ENCODE assay signal across 1 cellular context in the genomic region with DNA sequence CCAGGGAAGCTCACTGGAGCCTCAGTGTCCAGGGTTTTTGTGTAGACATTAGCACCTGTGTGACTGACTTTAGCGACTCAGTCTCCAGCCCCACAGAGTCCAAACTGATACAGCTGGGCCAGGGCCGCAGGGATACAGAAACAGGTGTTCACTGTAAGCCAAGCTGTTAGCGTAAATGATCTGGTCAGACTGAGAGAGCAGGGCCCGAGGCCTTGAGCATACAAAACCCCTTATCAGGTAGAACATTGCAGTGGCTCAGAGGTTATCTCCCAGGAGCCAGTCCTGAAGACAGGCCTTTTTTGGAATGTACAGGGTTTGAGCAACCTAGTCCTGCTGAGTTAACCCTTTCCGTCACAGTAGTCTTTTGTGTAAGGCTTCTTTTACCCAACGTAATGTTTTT.
A peak's percentile ranks its signal among the peaks of the same experiment; 100 is the strongest.
TF ChIP-seq lines count a peak whose summit lies in the region.

No MANE protein-coding gene starts in this region.

TF ChIP-seq in K562, 482 proteins besides CTCF, POLR2A, EP300 and RAD21 (continued from another document and continues in another):
- TF ChIP-seq, protein P1, sequence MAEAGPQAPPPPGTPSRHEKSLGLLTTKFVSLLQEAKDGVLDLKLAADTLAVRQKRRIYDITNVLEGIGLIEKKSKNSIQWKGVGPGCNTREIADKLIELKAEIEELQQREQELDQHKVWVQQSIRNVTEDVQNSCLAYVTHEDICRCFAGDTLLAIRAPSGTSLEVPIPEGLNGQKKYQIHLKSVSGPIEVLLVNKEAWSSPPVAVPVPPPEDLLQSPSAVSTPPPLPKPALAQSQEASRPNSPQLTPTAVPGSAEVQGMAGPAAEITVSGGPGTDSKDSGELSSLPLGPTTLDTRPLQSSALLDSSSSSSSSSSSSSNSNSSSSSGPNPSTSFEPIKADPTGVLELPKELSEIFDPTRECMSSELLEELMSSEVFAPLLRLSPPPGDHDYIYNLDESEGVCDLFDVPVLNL (CRISPR knock-in tag; IDR thresholded peaks at IDR 0.05; ENCODE audit: low read depth) = no peak
- TF ChIP-seq, protein P2, sequence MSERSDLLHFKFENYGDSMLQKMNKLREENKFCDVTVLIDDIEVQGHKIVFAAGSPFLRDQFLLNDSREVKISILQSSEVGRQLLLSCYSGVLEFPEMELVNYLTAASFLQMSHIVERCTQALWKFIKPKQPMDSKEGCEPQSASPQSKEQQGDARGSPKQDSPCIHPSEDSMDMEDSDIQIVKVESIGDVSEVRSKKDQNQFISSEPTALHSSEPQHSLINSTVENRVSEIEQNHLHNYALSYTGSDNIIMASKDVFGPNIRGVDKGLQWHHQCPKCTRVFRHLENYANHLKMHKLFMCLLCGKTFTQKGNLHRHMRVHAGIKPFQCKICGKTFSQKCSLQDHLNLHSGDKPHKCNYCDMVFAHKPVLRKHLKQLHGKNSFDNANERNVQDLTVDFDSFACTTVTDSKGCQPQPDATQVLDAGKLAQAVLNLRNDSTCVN (CRISPR knock-in tag; IDR thresholded peaks at IDR 0.05) = no peak
- TF ChIP-seq MTA2 (IDR thresholded peaks at IDR 0.05; ENCODE audit: low read depth) (peak; percentile 86), ERF (CRISPR knock-in tag; IDR thresholded peaks at IDR 0.05) (no peak), CBFA2T2 (conservative IDR thresholded peaks at IDR 0.05) (peak; percentile 94), SMARCC2 (IDR thresholded peaks at IDR 0.05; ENCODE audit: low read depth) (0 out of 2 replicates have a peak, but pooled peaks have one; percentile 32), ZNF77 (CRISPR knock-in tag; IDR thresholded peaks at IDR 0.05) (no peak), JUND (IDR thresholded peaks at IDR 0.05; ENCODE audit: borderline replicate concordance, low read depth, low read length) (no peak), JUND (tag; IDR thresholded peaks at IDR 0.05; ENCODE audit: borderline replicate concordance, low read depth, low read length) (no peak), NR4A1 (CRISPR knock-in tag; IDR thresholded peaks at IDR 0.05) (no peak), NR4A1 (tag; IDR thresholded peaks at IDR 0.05) (no peak), NRF1 (conservative IDR thresholded peaks at IDR 0.05 in 1 of 2, IDR thresholded peaks at IDR 0.05 in 1 of 2) (0 out of 4 replicates have a peak, but pooled peaks of 1 of the 2 experiments have one; percentile 21), FIP1L1 (IDR thresholded peaks at IDR 0.05; ENCODE audit: low read depth, low read length, poor library complexity, severe bottlenecking) (no peak), CTBP1 (IDR thresholded peaks at IDR 0.05; ENCODE audit: borderline replicate concordance) (peak; percentile 69; the same call in 1 of the 2 replicates), ZFPM2 (CRISPR knock-in tag; IDR thresholded peaks at IDR 0.05) (no peak), ZNF274 (IDR thresholded peaks at IDR 0.05; ENCODE audit: borderline replicate concordance, low read depth, low read length) (peak; percentile 50; the same call in 1 of the 2 replicates), ZNF766 (CRISPR knock-in tag; conservative IDR thresholded peaks at IDR 0.05) (peak; percentile 40; the same call in 1 of the 2 replicates), ZNF785 (CRISPR knock-in tag; IDR thresholded peaks at IDR 0.05) (no peak), FOXM1 (IDR thresholded peaks at IDR 0.05; ENCODE audit: low read depth) (peak; percentile 52; the same call in 1 of the 2 replicates), FOXM1 (CRISPR knock-in tag; IDR thresholded peaks at IDR 0.05; ENCODE audit: low read depth) (no peak), NBN (IDR thresholded peaks at IDR 0.05; ENCODE audit: low read depth) (0 out of 2 replicates have a peak, but pooled peaks have one; percentile 27), SAP30 (IDR thresholded peaks at IDR 0.05; ENCODE audit: borderline replicate concordance, insufficient read depth, low read depth, low read length, poor library complexity, severe bottlenecking) (no peak), PHB2 (IDR thresholded peaks at IDR 0.05; ENCODE audit: low read depth) (0 out of 2 replicates have a peak, but pooled peaks have one; percentile 36), MEF2A (IDR thresholded peaks at IDR 0.05; ENCODE audit: control insufficient read depth, low read depth, low read length) (no peak), ZNF316 (IDR thresholded peaks at IDR 0.05) (no peak), ATF7 (IDR thresholded peaks at IDR 0.05) (no peak), SETDB1 (IDR thresholded peaks at IDR 0.05; ENCODE audit: low read length) (no peak), TEAD1 (CRISPR knock-in tag; IDR thresholded peaks at IDR 0.05) (peak in 1 of 2 experiments; percentile 73; a peak in 1 of 4 replicates), ZBTB17 (CRISPR knock-in tag; IDR thresholded peaks at IDR 0.05) (no peak), RHOXF2B (CRISPR knock-in tag; conservative IDR thresholded peaks at IDR 0.05) (no peak), MCM7 (IDR thresholded peaks at IDR 0.05) (no peak), HNRNPLL (IDR thresholded peaks at IDR 0.05; ENCODE audit: low read depth, low read length, poor library complexity, severe bottlenecking) (peak; percentile 78), RBFOX2 (IDR thresholded peaks at IDR 0.05; ENCODE audit: low read depth, low read length) (no peak), NR2C1 (IDR thresholded peaks at IDR 0.05) (no peak), NR2C1 (tag; IDR thresholded peaks at IDR 0.05) (0 out of 2 replicates have a peak, but pooled peaks have one; percentile 29), ZNF184 (CRISPR knock-in tag; IDR thresholded peaks at IDR 0.05) (no peak), KLF16 (IDR thresholded peaks at IDR 0.05) (peak; percentile 80), FOXP1 (CRISPR knock-in tag; IDR thresholded peaks at IDR 0.05) (no peak), STAG1 (CRISPR knock-in tag; IDR thresholded peaks at IDR 0.05; ENCODE audit: borderline replicate concordance) (no peak), MYBL2 (IDR thresholded peaks at IDR 0.05; ENCODE audit: low read depth) (no peak), MYBL2 (CRISPR knock-in tag; IDR thresholded peaks at IDR 0.05; ENCODE audit: borderline replicate concordance) (no peak), HNRNPL (IDR thresholded peaks at IDR 0.05; ENCODE audit: low read depth, low read length) (no peak), CCNT2 (IDR thresholded peaks at IDR 0.05; ENCODE audit: borderline replicate concordance, extremely low read depth, insufficient read length, low read depth, low read length) (peak; percentile 82), HDAC3 (IDR thresholded peaks at IDR 0.05; ENCODE audit: borderline replicate concordance, partially characterized antibody) (peak; percentile 52), YBX1 (IDR thresholded peaks at IDR 0.05) (no peak), CXXC5 (CRISPR knock-in tag; IDR thresholded peaks at IDR 0.05) (no peak; the same call in 1 of the 2 replicates), ZNF707 (CRISPR knock-in tag; conservative IDR thresholded peaks at IDR 0.05) (no peak), TAL1 (IDR thresholded peaks at IDR 0.05) (peak; percentile 93), HLTF (IDR thresholded peaks at IDR 0.05) (no peak)
- TF ChIP-seq, protein P3, sequence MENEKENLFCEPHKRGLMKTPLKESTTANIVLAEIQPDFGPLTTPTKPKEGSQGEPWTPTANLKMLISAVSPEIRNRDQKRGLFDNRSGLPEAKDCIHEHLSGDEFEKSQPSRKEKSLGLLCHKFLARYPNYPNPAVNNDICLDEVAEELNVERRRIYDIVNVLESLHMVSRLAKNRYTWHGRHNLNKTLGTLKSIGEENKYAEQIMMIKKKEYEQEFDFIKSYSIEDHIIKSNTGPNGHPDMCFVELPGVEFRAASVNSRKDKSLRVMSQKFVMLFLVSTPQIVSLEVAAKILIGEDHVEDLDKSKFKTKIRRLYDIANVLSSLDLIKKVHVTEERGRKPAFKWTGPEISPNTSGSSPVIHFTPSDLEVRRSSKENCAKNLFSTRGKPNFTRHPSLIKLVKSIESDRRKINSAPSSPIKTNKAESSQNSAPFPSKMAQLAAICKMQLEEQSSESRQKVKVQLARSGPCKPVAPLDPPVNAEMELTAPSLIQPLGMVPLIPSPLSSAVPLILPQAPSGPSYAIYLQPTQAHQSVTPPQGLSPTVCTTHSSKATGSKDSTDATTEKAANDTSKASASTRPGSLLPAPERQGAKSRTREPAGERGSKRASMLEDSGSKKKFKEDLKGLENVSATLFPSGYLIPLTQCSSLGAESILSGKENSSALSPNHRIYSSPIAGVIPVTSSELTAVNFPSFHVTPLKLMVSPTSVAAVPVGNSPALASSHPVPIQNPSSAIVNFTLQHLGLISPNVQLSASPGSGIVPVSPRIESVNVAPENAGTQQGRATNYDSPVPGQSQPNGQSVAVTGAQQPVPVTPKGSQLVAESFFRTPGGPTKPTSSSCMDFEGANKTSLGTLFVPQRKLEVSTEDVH (IDR thresholded peaks at IDR 0.05; ENCODE audit: low read depth, partially characterized antibody) = no peak
- TF ChIP-seq, protein P4, sequence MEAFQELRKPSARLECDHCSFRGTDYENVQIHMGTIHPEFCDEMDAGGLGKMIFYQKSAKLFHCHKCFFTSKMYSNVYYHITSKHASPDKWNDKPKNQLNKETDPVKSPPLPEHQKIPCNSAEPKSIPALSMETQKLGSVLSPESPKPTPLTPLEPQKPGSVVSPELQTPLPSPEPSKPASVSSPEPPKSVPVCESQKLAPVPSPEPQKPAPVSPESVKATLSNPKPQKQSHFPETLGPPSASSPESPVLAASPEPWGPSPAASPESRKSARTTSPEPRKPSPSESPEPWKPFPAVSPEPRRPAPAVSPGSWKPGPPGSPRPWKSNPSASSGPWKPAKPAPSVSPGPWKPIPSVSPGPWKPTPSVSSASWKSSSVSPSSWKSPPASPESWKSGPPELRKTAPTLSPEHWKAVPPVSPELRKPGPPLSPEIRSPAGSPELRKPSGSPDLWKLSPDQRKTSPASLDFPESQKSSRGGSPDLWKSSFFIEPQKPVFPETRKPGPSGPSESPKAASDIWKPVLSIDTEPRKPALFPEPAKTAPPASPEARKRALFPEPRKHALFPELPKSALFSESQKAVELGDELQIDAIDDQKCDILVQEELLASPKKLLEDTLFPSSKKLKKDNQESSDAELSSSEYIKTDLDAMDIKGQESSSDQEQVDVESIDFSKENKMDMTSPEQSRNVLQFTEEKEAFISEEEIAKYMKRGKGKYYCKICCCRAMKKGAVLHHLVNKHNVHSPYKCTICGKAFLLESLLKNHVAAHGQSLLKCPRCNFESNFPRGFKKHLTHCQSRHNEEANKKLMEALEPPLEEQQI (IDR thresholded peaks at IDR 0.05) = no peak
- TF ChIP-seq, protein P5, sequence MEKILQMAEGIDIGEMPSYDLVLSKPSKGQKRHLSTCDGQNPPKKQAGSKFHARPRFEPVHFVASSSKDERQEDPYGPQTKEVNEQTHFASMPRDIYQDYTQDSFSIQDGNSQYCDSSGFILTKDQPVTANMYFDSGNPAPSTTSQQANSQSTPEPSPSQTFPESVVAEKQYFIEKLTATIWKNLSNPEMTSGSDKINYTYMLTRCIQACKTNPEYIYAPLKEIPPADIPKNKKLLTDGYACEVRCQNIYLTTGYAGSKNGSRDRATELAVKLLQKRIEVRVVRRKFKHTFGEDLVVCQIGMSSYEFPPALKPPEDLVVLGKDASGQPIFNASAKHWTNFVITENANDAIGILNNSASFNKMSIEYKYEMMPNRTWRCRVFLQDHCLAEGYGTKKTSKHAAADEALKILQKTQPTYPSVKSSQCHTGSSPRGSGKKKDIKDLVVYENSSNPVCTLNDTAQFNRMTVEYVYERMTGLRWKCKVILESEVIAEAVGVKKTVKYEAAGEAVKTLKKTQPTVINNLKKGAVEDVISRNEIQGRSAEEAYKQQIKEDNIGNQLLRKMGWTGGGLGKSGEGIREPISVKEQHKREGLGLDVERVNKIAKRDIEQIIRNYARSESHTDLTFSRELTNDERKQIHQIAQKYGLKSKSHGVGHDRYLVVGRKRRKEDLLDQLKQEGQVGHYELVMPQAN (IDR thresholded peaks at IDR 0.05; ENCODE audit: borderline replicate concordance) = no peak
- TF ChIP-seq, protein P6, sequence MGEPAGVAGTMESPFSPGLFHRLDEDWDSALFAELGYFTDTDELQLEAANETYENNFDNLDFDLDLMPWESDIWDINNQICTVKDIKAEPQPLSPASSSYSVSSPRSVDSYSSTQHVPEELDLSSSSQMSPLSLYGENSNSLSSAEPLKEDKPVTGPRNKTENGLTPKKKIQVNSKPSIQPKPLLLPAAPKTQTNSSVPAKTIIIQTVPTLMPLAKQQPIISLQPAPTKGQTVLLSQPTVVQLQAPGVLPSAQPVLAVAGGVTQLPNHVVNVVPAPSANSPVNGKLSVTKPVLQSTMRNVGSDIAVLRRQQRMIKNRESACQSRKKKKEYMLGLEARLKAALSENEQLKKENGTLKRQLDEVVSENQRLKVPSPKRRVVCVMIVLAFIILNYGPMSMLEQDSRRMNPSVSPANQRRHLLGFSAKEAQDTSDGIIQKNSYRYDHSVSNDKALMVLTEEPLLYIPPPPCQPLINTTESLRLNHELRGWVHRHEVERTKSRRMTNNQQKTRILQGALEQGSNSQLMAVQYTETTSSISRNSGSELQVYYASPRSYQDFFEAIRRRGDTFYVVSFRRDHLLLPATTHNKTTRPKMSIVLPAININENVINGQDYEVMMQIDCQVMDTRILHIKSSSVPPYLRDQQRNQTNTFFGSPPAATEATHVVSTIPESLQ (CRISPR knock-in tag; IDR thresholded peaks at IDR 0.05) = no peak
- TF ChIP-seq, protein P7, sequence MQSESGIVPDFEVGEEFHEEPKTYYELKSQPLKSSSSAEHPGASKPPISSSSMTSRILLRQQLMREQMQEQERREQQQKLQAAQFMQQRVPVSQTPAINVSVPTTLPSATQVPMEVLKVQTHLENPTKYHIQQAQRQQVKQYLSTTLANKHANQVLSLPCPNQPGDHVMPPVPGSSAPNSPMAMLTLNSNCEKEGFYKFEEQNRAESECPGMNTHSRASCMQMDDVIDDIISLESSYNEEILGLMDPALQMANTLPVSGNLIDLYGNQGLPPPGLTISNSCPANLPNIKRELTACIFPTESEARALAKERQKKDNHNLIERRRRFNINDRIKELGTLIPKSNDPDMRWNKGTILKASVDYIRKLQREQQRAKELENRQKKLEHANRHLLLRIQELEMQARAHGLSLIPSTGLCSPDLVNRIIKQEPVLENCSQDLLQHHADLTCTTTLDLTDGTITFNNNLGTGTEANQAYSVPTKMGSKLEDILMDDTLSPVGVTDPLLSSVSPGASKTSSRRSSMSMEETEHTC (IDR thresholded peaks at IDR 0.05) = no peak
- TF ChIP-seq, protein P8, sequence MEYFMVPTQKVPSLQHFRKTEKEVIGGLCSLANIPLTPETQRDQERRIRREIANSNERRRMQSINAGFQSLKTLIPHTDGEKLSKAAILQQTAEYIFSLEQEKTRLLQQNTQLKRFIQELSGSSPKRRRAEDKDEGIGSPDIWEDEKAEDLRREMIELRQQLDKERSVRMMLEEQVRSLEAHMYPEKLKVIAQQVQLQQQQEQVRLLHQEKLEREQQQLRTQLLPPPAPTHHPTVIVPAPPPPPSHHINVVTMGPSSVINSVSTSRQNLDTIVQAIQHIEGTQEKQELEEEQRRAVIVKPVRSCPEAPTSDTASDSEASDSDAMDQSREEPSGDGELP (CRISPR knock-in tag; IDR thresholded peaks at IDR 0.05; ENCODE audit: borderline replicate concordance) = peak; percentile 85
